10 cellular contexts compared by ENCODE assay signal in the genomic region with DNA sequence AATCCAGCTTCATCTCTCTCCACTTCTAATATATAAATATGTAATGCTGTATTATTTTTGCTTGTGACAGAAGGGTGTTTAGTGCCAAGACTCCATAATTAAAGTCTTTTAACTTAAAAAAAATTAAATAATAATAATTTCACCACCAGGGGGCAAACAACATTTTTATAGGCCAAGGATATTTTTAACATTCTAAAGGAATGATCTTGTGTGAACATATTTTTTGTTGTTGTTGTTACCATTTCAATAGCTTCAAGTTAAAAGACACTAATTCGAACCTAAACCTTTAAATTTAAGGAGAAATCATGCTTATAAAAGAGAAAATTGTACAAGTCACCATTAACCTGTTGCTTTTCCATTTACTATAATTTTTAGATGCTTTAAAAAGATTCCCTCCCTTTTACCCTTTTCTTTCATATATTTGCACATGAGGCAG. TPM values are rescaled to one million over a fixed set of nuclear protein-coding genes. Genes with fewer than 3 reads are reported as not detected.
A peak's percentile ranks its signal among the peaks of the same experiment; 100 is the strongest.
DNase-seq lines count a peak whose midpoint lies in the region; ATAC-seq and FAIRE-seq lines count a peak whose summit lies in the region.
"Had no signal": no experiment of that assay in that cellular context is flagged by ENCODE, and none has a peak within 500 bp of the region (broad histone marks: within the 10 kb centered on the region; RNA-seq: fewer than 3 reads in every experiment).

No MANE protein-coding gene starts in this region.

- FAIRE-seq in G401.6 (lab: Jason Lieb, UNC) = peak; percentile 94

- DNase-seq in ACHN (peak; percentile 39), SW 1271 (lab: John Stamatoyannopoulos, UW) (peak; percentile 3 to 31), immature natural killer cell (peak; percentile 22 to 47 (median 40)), SK-N-DZ (ENCODE audit: low spot score) (no peak), activated gamma-delta T cell treated with Interleukin-2 at 50 U/mL for 16 hours (no peak)
- no peak for DNase-seq in activated naive CD4-positive, alpha-beta T cell treated with anti-CD3 and anti-CD28 coated beads, Interleukin-2, amount 10 ng/mL, durations not matched to agents 7 days and 5 days
- DNase-seq: T1000 had no signal

- ATAC-seq in HG02840 (IDR thresholded peaks at IDR 0.05; ENCODE audit: low FRiP score, unreplicated experiment) = no peak
- ATAC-seq: sciatic nerve had no signal

- in situ Hi-C loops in ACHN (cut with HindIII; ENCODE audit: low pct_ligation_motif_present, low pct_unique_long_range_greater_than_20kb, low sequenced_read_pairs) = no loop called here

- H3K4me3 Mint-ChIP-seq in immature natural killer cell = no peak overlapping the region
- no peak overlapping the region for H3K4me3 Mint-ChIP-seq in activated naive CD4-positive, alpha-beta T cell treated with anti-CD3 and anti-CD28 coated beads, Interleukin-2, amount 10 ng/mL, durations not matched to agents 7 days and 5 days

- no peak overlapping the region for H3K27ac Mint-ChIP-seq in immature natural killer cell
- no peak overlapping the region for H3K27ac Mint-ChIP-seq in activated naive CD4-positive, alpha-beta T cell treated with anti-CD3 and anti-CD28 coated beads, Interleukin-2, amount 10 ng/mL, durations not matched to agents 7 days and 5 days

- peaks cover 0 to 3% (median 0%) of the 10 kb centered on the region in 3 donors for H3K36me3 Mint-ChIP-seq in immature natural killer cell
- H3K36me3 Mint-ChIP-seq in activated naive CD4-positive, alpha-beta T cell treated with anti-CD3 and anti-CD28 coated beads, Interleukin-2, amount 10 ng/mL, durations not matched to agents 7 days and 5 days = no peaks in the 10 kb centered on the region

- no peaks in the 10 kb centered on the region for H3K4me1 Mint-ChIP-seq in immature natural killer cell
- no peaks in the 10 kb centered on the region for H3K4me1 Mint-ChIP-seq in activated naive CD4-positive, alpha-beta T cell treated with anti-CD3 and anti-CD28 coated beads, Interleukin-2, amount 10 ng/mL, durations not matched to agents 7 days and 5 days

- peaks cover 0 to 6% (median 0%) of the 10 kb centered on the region in 6 donors for H3K9me3 Mint-ChIP-seq in immature natural killer cell
- H3K9me3 Mint-ChIP-seq in activated naive CD4-positive, alpha-beta T cell treated with anti-CD3 and anti-CD28 coated beads, Interleukin-2, amount 10 ng/mL, durations not matched to agents 7 days and 5 days = no peaks in the 10 kb centered on the region

- peaks cover 2 to 20% (median 3%) of the 10 kb centered on the region in 3 donors for H3K27me3 Mint-ChIP-seq in immature natural killer cell (ENCODE audit: low read depth in 3 of 3)
- peaks cover 25% of the 10 kb centered on the region for H3K27me3 Mint-ChIP-seq in activated naive CD4-positive, alpha-beta T cell treated with anti-CD3 and anti-CD28 coated beads, Interleukin-2, amount 10 ng/mL, durations not matched to agents 7 days and 5 days

- CTCF ChIA-PET in activated naive CD4-positive, alpha-beta T cell treated with anti-CD3 and anti-CD28 coated beads, Interleukin-2, amount 10 ng/mL, durations not matched to agents 7 days and 5 days (lab: Charles Lee) = interaction anchor here (0.7 to 1.5 kb wide), 4 partner anchors 19 to 978 kb away, joined by 3 read pairs; no protein-coding TSS in a partner anchor

RNA-seq across cellular contexts. Expression of gene DNAJC1, which starts 7.5 kb away (rescaled TPM):
- polyA plus RNA-seq in immature natural killer cell = 10 to 100 TPM; 25.6 to 69.3 (median 67.4) TPM
- polyA plus RNA-seq in SK-N-DZ (2014; cell fraction: cytosol; rRNA removed) = 16.7 and 19.1 TPM in 2 replicates
- 13.2 and 23.0 TPM in 2 replicates for polyA plus RNA-seq in SK-N-DZ (2014; cell fraction: nucleus; rRNA removed)

Comparison
In these comparisons a context has a peak if more than half of its experiments do, and no peak if none do; other contexts are left out.
1. DNase-seq: peak in ACHN (single experiment), SW 1271 (2 of 2) and immature natural killer cell (3 of 3); none in SK-N-DZ (single experiment), activated naive CD4-positive, alpha-beta T cell treated with anti-CD3 and anti-CD28 coated beads, Interleukin-2, amount 10 ng/mL, durations not matched to agents 7 days and 5 days (single experiment) and activated gamma-delta T cell treated with Interleukin-2 at 50 U/mL for 16 hours (single experiment).